ENCODE assay signal across 1 cellular context in the genomic region with DNA sequence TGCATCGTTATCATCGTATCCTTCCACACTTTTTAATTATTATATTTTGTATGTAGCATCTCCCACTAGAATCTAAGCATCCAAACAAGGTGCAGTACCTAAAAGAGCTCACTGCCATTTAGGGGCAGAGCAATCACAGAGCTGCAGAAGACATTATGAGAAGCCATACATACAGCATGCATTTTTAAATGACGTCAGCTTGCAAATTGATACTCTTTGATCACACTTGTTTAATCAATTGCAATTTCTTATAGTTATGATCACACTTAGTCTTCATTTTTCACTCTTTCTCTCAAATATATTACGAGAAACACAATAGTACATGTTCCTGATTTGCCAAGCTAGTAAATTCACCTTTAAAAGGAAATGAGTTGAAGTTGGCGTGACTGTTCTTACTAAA.
A peak's percentile ranks its signal among the peaks of the same experiment; 100 is the strongest.
TF ChIP-seq lines count a peak whose summit lies in the region.

No MANE protein-coding gene starts in this region.

TF ChIP-seq in HepG2, 621 proteins besides CTCF, POLR2A, EP300 and RAD21:
- TF ChIP-seq EHMT2 (IDR thresholded peaks at IDR 0.05; ENCODE audit: borderline replicate concordance, low read depth, low read length) = no peak
- TF ChIP-seq ATF7 (IDR thresholded peaks at IDR 0.05) = peak; percentile 60; the same call in 1 of the 2 replicates
- no peak for TF ChIP-seq ATF7 (CRISPR knock-in tag; IDR thresholded peaks at IDR 0.05)
- peak; percentile 72 for TF ChIP-seq CREB1 (IDR thresholded peaks at IDR 0.05)
- no peak for TF ChIP-seq CREB1 (CRISPR knock-in tag; IDR thresholded peaks at IDR 0.05)
- no peak for TF ChIP-seq SATB2 (CRISPR knock-in tag; IDR thresholded peaks at IDR 0.05)
- no peak for TF ChIP-seq ZNF775 (CRISPR knock-in tag; IDR thresholded peaks at IDR 0.05; ENCODE audit: borderline replicate concordance)
